15 cellular contexts compared by ENCODE assay signal in genomic region chrX:46551494-46552128, GRCh38. TPM values are rescaled to one million over a fixed set of nuclear protein-coding genes. Genes with fewer than 3 reads are reported as not detected.
DNase-seq lines count a peak whose midpoint lies in the region; ATAC-seq and TF ChIP-seq lines count a peak whose summit lies in the region.
"Had no signal": no experiment of that assay in that cellular context is flagged by ENCODE, and none has a peak within 500 bp of the region (broad histone marks: within the 10 kb centered on the region; RNA-seq: fewer than 3 reads in every experiment).

No MANE protein-coding gene starts in this region.

- H3K4me3 Mint-ChIP-seq in Calu3 (ENCODE audit: low read depth, unreplicated experiment) = no peak overlapping the region
- no peak overlapping the region for H3K4me3 Mint-ChIP-seq in naive thymus-derived CD4-positive, alpha-beta T cell

- intact Hi-C loops in Calu3 (cut with micrococcal nuclease; ENCODE audit: unreplicated experiment) = no loop called here
- intact Hi-C loops in naive thymus-derived CD4-positive, alpha-beta T cell (cut with micrococcal nuclease) = no loop called here

- no peaks in the 10 kb centered on the region for H3K79me1 ChIP-seq in neuronal stem cell (ENCODE audit: low read depth, low read length)

- H3K27ac ChIP-seq in neuronal stem cell (replicated peaks; ENCODE audit: low read length) = no peak overlapping the region
- H3K27ac ChIP-seq in naive thymus-derived CD4-positive, alpha-beta T cell (ENCODE audit: low read depth, low read length) = no peak overlapping the region
- H3K27ac ChIP-seq: tibial artery had no signal

- no peak overlapping the region for H2AK5ac ChIP-seq in neuronal stem cell (ENCODE audit: low read depth, low read length)

- no peaks in the 10 kb centered on the region for H3K27me3 Mint-ChIP-seq in Calu3 (ENCODE audit: unreplicated experiment)
- no peaks in the 10 kb centered on the region for H3K27me3 Mint-ChIP-seq in naive thymus-derived CD4-positive, alpha-beta T cell
- H3K27me3 Mint-ChIP-seq: progenitor cell of endocrine pancreas had no signal

- POLR2A ChIA-PET in naive thymus-derived CD4-positive, alpha-beta T cell (lab: Charles Lee) = no interaction called here

- no peak overlapping the region for H3K18ac ChIP-seq in neuronal stem cell (ENCODE audit: low read length)

- H2AFZ ChIP-seq in neuronal stem cell (ENCODE audit: low read length) = no peak overlapping the region

- no peak overlapping the region for H3K9ac ChIP-seq in neuronal stem cell (ENCODE audit: low read depth, low read length, poor library complexity)

- TF ChIP-seq CTCF in Calu3 (IDR thresholded peaks at IDR 0.05; ENCODE audit: unreplicated experiment) (no peak), cardiac fibroblast (IDR thresholded peaks at IDR 0.05; ENCODE audit: low read depth, low read length) (no peak)

- H3K4me2 ChIP-seq in neuronal stem cell (ENCODE audit: insufficient read depth, low read length, poor library complexity, severe bottlenecking) = no peak overlapping the region

- no peaks in the 10 kb centered on the region for H3K36me3 Mint-ChIP-seq in Calu3 (ENCODE audit: insufficient read depth, unreplicated experiment)
- H3K36me3 Mint-ChIP-seq in naive thymus-derived CD4-positive, alpha-beta T cell = peaks cover 0 to 7% (median 0%) of the 10 kb centered on the region in 5 donors

- H3K23ac ChIP-seq in neuronal stem cell (ENCODE audit: low read depth, low read length, poor library complexity) = no peak overlapping the region

- no peaks in the 10 kb centered on the region for H3K9me3 Mint-ChIP-seq in Calu3 (ENCODE audit: low read depth, unreplicated experiment)
- H3K9me3 Mint-ChIP-seq in naive thymus-derived CD4-positive, alpha-beta T cell = no peaks in the 10 kb centered on the region

- no peak overlapping the region for H3K4me3 ChIP-seq in cardiac fibroblast (replicated peaks in 1 of 2; ENCODE audit: low read depth in 2 of 2, low read length in 2 of 2)
- no peak overlapping the region for H3K4me3 ChIP-seq in neuronal stem cell (ENCODE audit: low read length in 2 of 2)
- no peak overlapping the region for H3K4me3 ChIP-seq in naive thymus-derived CD4-positive, alpha-beta T cell (ENCODE audit: low read length)
- H3K4me3 ChIP-seq: tibial artery had no signal

- H3K27ac Mint-ChIP-seq in Calu3 (ENCODE audit: unreplicated experiment) = no peak overlapping the region
- H3K27ac Mint-ChIP-seq in naive thymus-derived CD4-positive, alpha-beta T cell = no peak overlapping the region
- H3K27ac Mint-ChIP-seq: progenitor cell of endocrine pancreas had no signal

- BruUV-seq in Calu3 (replicated peaks; lab: Mats Ljungman, UMichigan) = no TSS peak

- CTCF ChIA-PET in Calu3 (lab: Charles Lee) = interaction anchor here (0.5 kb wide), 1 partner anchor 19 kb away, joined by 4 read pairs; no protein-coding TSS in a partner anchor
- CTCF ChIA-PET in naive thymus-derived CD4-positive, alpha-beta T cell (lab: Charles Lee) = no interaction called here

- H2BK15ac ChIP-seq in neuronal stem cell (ENCODE audit: low read length) = no peak overlapping the region

- H3K4ac ChIP-seq in neuronal stem cell (ENCODE audit: low read length) = no peak overlapping the region

- ATAC-seq in naive thymus-derived CD4-positive, alpha-beta T cell = no peak

- no peak overlapping the region for H3K14ac ChIP-seq in neuronal stem cell (ENCODE audit: low read length)

- no peaks in the 10 kb centered on the region for H3K4me1 ChIP-seq in neuronal stem cell (ENCODE audit: control insufficient read depth in 2 of 2, insufficient read depth in 1 of 2, low read depth in 1 of 2, low read length in 2 of 2)
- H3K4me1 ChIP-seq in naive thymus-derived CD4-positive, alpha-beta T cell (ENCODE audit: control insufficient read depth in 2 of 2, insufficient read depth in 2 of 2, low read length in 2 of 2) = peaks cover under 1 to 5% of the 10 kb centered on the region in 2 donors

- peaks cover 1 to 23% of the 10 kb centered on the region in 2 donors for H3K36me3 ChIP-seq in neuronal stem cell (replicated peaks in 1 of 2; ENCODE audit: control insufficient read depth in 2 of 2, insufficient read depth in 2 of 2, low read length in 2 of 2)
- no peaks in the 10 kb centered on the region for H3K36me3 ChIP-seq in naive thymus-derived CD4-positive, alpha-beta T cell (ENCODE audit: control insufficient read depth in 2 of 3, insufficient read depth in 3 of 3, low read length in 3 of 3)

- H2BK12ac ChIP-seq in neuronal stem cell (ENCODE audit: low read length) = no peak overlapping the region

- no CpG with 5 or more reads among the region's 8 CpGs for WGBS in neuronal stem cell (ENCODE audit: extremely low coverage in 2 of 2, insufficient read length in 2 of 2, insufficient replicate concordance in 1 of 2), 2 donors

- H2BK120ac ChIP-seq in neuronal stem cell (ENCODE audit: low read depth, low read length) = no peak overlapping the region

- H3K9me3 ChIP-seq in neuronal stem cell (replicated peaks in 1 of 2; ENCODE audit: control insufficient read depth in 2 of 2, insufficient read depth in 1 of 2, low read depth in 1 of 2, low read length in 2 of 2) = no peaks in the 10 kb centered on the region
- no peaks in the 10 kb centered on the region for H3K9me3 ChIP-seq in naive thymus-derived CD4-positive, alpha-beta T cell (ENCODE audit: control insufficient read depth in 2 of 3, low read length in 3 of 3)
- H3K9me3 ChIP-seq: tibial artery had no signal

- peak; percentile 3 for DNase-seq in Calu3
- peak; percentile 80 for DNase-seq in M059J (ENCODE audit: low read depth)
- DNase-seq in cardiac fibroblast (ENCODE audit: low read depth in 2 of 2) = peak; percentile 32 to 78
- DNase-seq in iPS-NIHi7 (ENCODE audit: extremely low spot score) = peak; percentile 54
- DNase-seq in neuronal stem cell (ENCODE audit: low spot score) = no peak
- no peak for DNase-seq in NCI-H2029 (lab: John Stamatoyannopoulos, UW)
- no peak for DNase-seq in naive thymus-derived CD4-positive, alpha-beta T cell
- no peak for DNase-seq in NCI-H748 (lab: John Stamatoyannopoulos, UW; ENCODE audit: unreplicated experiment)
- DNase-seq: activated CD4-positive, CD25-positive, alpha-beta regulatory T cell treated with anti-CD3 and anti-CD28 coated beads, Interleukin-2, amount 50 U/mL, for 72 hours; activated T-cell treated with anti-CD3 and anti-CD28 coated beads for 4 hours; DMS 273 treated with DMSO at 0.1 percent for 48 hours; Kasumi-1; NCI-H2081 treated with DMSO at 0.1 percent for 48 hours; tibial artery had no signal

- H2BK5ac ChIP-seq in neuronal stem cell (ENCODE audit: low read length) = no peak overlapping the region

- H4K91ac ChIP-seq in neuronal stem cell (ENCODE audit: low read depth, low read length, poor library complexity) = no peak overlapping the region

- no peaks in the 10 kb centered on the region for H3K4me1 Mint-ChIP-seq in Calu3 (ENCODE audit: low read depth, unreplicated experiment)
- peaks cover 0 to 8% (median 6%) of the 10 kb centered on the region in 7 donors for H3K4me1 Mint-ChIP-seq in naive thymus-derived CD4-positive, alpha-beta T cell

- H3K27me3 ChIP-seq in neuronal stem cell (ENCODE audit: control insufficient read depth in 3 of 3, insufficient read depth in 3 of 3, low read depth in 1 of 3, low read length in 3 of 3) = no peaks in the 10 kb centered on the region
- no peaks in the 10 kb centered on the region for H3K27me3 ChIP-seq in naive thymus-derived CD4-positive, alpha-beta T cell (ENCODE audit: control insufficient read depth in 2 of 2, insufficient read depth in 2 of 2, low read length in 2 of 2)
- H3K27me3 ChIP-seq: tibial artery had no signal

- no peak overlapping the region for H4K8ac ChIP-seq in neuronal stem cell (ENCODE audit: low read depth, low read length)

RNA-seq across cellular contexts. Expression of gene ZNF674, which starts 6.4 kb away (rescaled TPM):
- 7.0 and 7.1 TPM in 2 replicates for total RNA-seq in Calu3 (2022)
- total RNA-seq in M059J (2014; rRNA removed; shearing (Covaris generic)) = 3.0 and 3.4 TPM in 2 replicates
- 1.8 TPM for polyA plus RNA-seq in neuronal stem cell (2013, experiment 1 of 2)
- 1.9 TPM for polyA plus RNA-seq in neuronal stem cell (2013, experiment 2 of 2)
- total RNA-seq in naive thymus-derived CD4-positive, alpha-beta T cell = 1 to 10 TPM; 2.1 to 6.9 (median 5.8) TPM
- under 1 TPM; 0.77 to 0.86 TPM for polyA plus RNA-seq in naive thymus-derived CD4-positive, alpha-beta T cell

RNA-seq across cellular contexts. Expression of gene CHST7, which starts 22.0 kb away (rescaled TPM):
- total RNA-seq in Calu3 (2022) = 8.3 and 9.5 TPM in 2 replicates
- total RNA-seq in M059J (2014; rRNA removed; shearing (Covaris generic)) = 11.0 and 17.4 TPM in 2 replicates
- 2.4 TPM for polyA plus RNA-seq in neuronal stem cell (2013, experiment 1 of 2)
- polyA plus RNA-seq in neuronal stem cell (2013, experiment 2 of 2) = 2.5 TPM
- 1 to 10 TPM; 2.1 to 7.2 (median 2.3) TPM for total RNA-seq in naive thymus-derived CD4-positive, alpha-beta T cell
- 1 to 10 TPM; 3.0 to 3.1 TPM for polyA plus RNA-seq in naive thymus-derived CD4-positive, alpha-beta T cell

Comparison
In these comparisons a context has a peak if more than half of its experiments do, and no peak if none do; other contexts are left out.
1. DNase-seq: peak in Calu3 (single experiment), M059J (single experiment), cardiac fibroblast (2 of 2) and iPS-NIHi7 (single experiment); none in neuronal stem cell (single experiment), NCI-H2029 (single experiment), naive thymus-derived CD4-positive, alpha-beta T cell (0 of 9) and NCI-H748 (single experiment).